22 cellular contexts compared by ENCODE assay signal in genomic region chr2:231928901-231929725, GRCh38. TPM values are rescaled to one million over a fixed set of nuclear protein-coding genes. Genes with fewer than 3 reads are reported as not detected.
A peak's percentile ranks its signal among the peaks of the same experiment; 100 is the strongest.
DNase-seq lines count a peak whose midpoint lies in the region; ATAC-seq, FAIRE-seq and TF ChIP-seq lines count a peak whose summit lies in the region.
"Had no signal": no experiment of that assay in that cellular context is flagged by ENCODE, and none has a peak within 500 bp of the region (broad histone marks: within the 10 kb centered on the region; RNA-seq: fewer than 3 reads in every experiment).

No MANE protein-coding gene starts in this region.

- DNase-seq in natural killer cell treated with Interleukin-12 subunit alpha and Interleukin-12 subunit beta and Interleukin-15 and Interleukin-18, amount 100 ng/mL, for 72 hours (ENCODE audit: low spot score): peak; percentile 51
- DNase-seq in natural killer cell: no peak
- peak; percentile 36 for DNase-seq in activated CD8-positive, alpha-beta memory T cell treated with anti-CD3 and anti-CD28 coated beads, Interleukin-2, amount 10 ng/mL, durations not matched to agents 7 days and 5 days
- peak; percentile 64 for DNase-seq in osteoblast (ENCODE audit: insufficient read length, low spot score, missing footprints)
- DNase-seq in vagina (ENCODE audit: extremely low spot score in 2 of 2): peak; percentile 65 to 85
- DNase-seq in amygdala (lab: John Stamatoyannopoulos, UW): no peak
- no peak for DNase-seq in HTR-8/SVneo (ENCODE audit: insufficient read length, low spot score)
- DNase-seq: CD4-positive, alpha-beta memory T cell; central memory CD4-positive, alpha-beta T cell; NCI-H1436; NCI-H510A; T-helper 1 cell had no signal

- H3K36me3 ChIP-seq in osteoblast (ENCODE audit: insufficient read depth, low read length) (no peaks in the 10 kb centered on the region), vagina (no peaks in the 10 kb centered on the region)
- H3K36me3 ChIP-seq: ascending aorta, tibial artery had no signal

- H4K20me1 ChIP-seq in osteoblast (ENCODE audit: insufficient read depth, low read length): no peaks in the 10 kb centered on the region

- H2AFZ ChIP-seq in osteoblast (ENCODE audit: low read length): no peak overlapping the region

- TF ChIP-seq CTCF in natural killer cell (IDR thresholded peaks at IDR 0.05) (no peak), osteoblast (IDR thresholded peaks at IDR 0.05; ENCODE audit: extremely low read depth, low read depth, low read length) (no peak), vagina (IDR thresholded peaks at IDR 0.05) (no peak)

- no peaks in the 10 kb centered on the region for H3K9me3 Mint-ChIP-seq in natural killer cell treated with Interleukin-12 subunit alpha and Interleukin-12 subunit beta and Interleukin-15 and Interleukin-18, amount 100 ng/mL, for 72 hours
- H3K9me3 Mint-ChIP-seq in natural killer cell: no peaks in the 10 kb centered on the region
- no peaks in the 10 kb centered on the region for H3K9me3 Mint-ChIP-seq in activated CD8-positive, alpha-beta memory T cell treated with anti-CD3 and anti-CD28 coated beads, Interleukin-2, amount 10 ng/mL, durations not matched to agents 7 days and 5 days (ENCODE audit: low read depth)

- H3K27ac Mint-ChIP-seq in natural killer cell treated with Interleukin-12 subunit alpha and Interleukin-12 subunit beta and Interleukin-15 and Interleukin-18, amount 100 ng/mL, for 72 hours: no peak overlapping the region
- H3K27ac Mint-ChIP-seq in natural killer cell: no peak overlapping the region
- no peak overlapping the region for H3K27ac Mint-ChIP-seq in activated CD8-positive, alpha-beta memory T cell treated with anti-CD3 and anti-CD28 coated beads, Interleukin-2, amount 10 ng/mL, durations not matched to agents 7 days and 5 days
- H3K27ac Mint-ChIP-seq: activated naive CD8-positive, alpha-beta T cell; CD4-positive, alpha-beta memory T cell had no signal

- FAIRE-seq in HTR-8/SVneo (lab: Jason Lieb, UNC): no peak
- FAIRE-seq: K562 had no signal

- peaks cover 8% of the 10 kb centered on the region for H3K4me1 ChIP-seq in osteoblast (ENCODE audit: insufficient read depth, low read length)
- H3K4me1 ChIP-seq in vagina: peaks cover 20% of the 10 kb centered on the region

- no peaks in the 10 kb centered on the region for H3K36me3 Mint-ChIP-seq in natural killer cell treated with Interleukin-12 subunit alpha and Interleukin-12 subunit beta and Interleukin-15 and Interleukin-18, amount 100 ng/mL, for 72 hours
- no peaks in the 10 kb centered on the region for H3K36me3 Mint-ChIP-seq in natural killer cell
- H3K36me3 Mint-ChIP-seq in activated CD8-positive, alpha-beta memory T cell treated with anti-CD3 and anti-CD28 coated beads, Interleukin-2, amount 10 ng/mL, durations not matched to agents 7 days and 5 days: no peaks in the 10 kb centered on the region
- H3K36me3 Mint-ChIP-seq: activated naive CD8-positive, alpha-beta T cell; CD4-positive, alpha-beta memory T cell had no signal

- TF ChIP-seq POLR2A in vagina (IDR thresholded peaks at IDR 0.05): no peak

- CTCF ChIA-PET in activated CD8-positive, alpha-beta memory T cell treated with anti-CD3 and anti-CD28 coated beads, Interleukin-2, amount 10 ng/mL, durations not matched to agents 7 days and 5 days (lab: Charles Lee): interaction anchor here (1.1 to 15.4 kb wide), 7 partner anchors 12 to 395 kb away, joined by 3 to 153 read pairs (median 3); no protein-coding TSS in a partner anchor

- no peak overlapping the region for H3K4me3 ChIP-seq in osteoblast (ENCODE audit: insufficient read depth, low read length)
- no peak overlapping the region for H3K4me3 ChIP-seq in vagina
- H3K4me3 ChIP-seq: ascending aorta, K562, tibial artery had no signal

- no peak for ATAC-seq in natural killer cell treated with Interleukin-12 subunit alpha and Interleukin-12 subunit beta and Interleukin-15 and Interleukin-18, amount 100 ng/mL, for 72 hours
- ATAC-seq in natural killer cell: no peak
- no peak for ATAC-seq in activated CD8-positive, alpha-beta memory T cell treated with anti-CD3 and anti-CD28 coated beads, Interleukin-2, amount 10 ng/mL, durations not matched to agents 7 days and 5 days
- no peak for ATAC-seq in HG02798 (IDR thresholded peaks at IDR 0.05; ENCODE audit: poor library complexity, unreplicated experiment)
- ATAC-seq: Panc1; stimulated activated naive CD8-positive, alpha-beta T cell treated with anti-CD3 and anti-CD28 coated beads, Interleukin-15, Interleukin-2, amounts not matched to agents 100 U/mL and 50 U/mL, for 24 hours had no signal

- H3K27ac ChIP-seq in osteoblast (ENCODE audit: low read depth, low read length): no peak overlapping the region
- H3K27ac ChIP-seq in vagina: no peak overlapping the region
- H3K27ac ChIP-seq: ascending aorta, tibial artery had no signal

- no peak overlapping the region for H3K4me2 ChIP-seq in osteoblast (ENCODE audit: insufficient read depth, low read length)

- H3K27me3 ChIP-seq in osteoblast (ENCODE audit: insufficient read depth, low read length) (peaks cover 70% of the 10 kb centered on the region), vagina (no peaks in the 10 kb centered on the region)
- H3K27me3 ChIP-seq: ascending aorta had no signal

- no peaks in the 10 kb centered on the region for H3K79me2 ChIP-seq in osteoblast (ENCODE audit: insufficient read depth, low read length)

- H3K27me3 Mint-ChIP-seq in natural killer cell treated with Interleukin-12 subunit alpha and Interleukin-12 subunit beta and Interleukin-15 and Interleukin-18, amount 100 ng/mL, for 72 hours: peaks cover 24 to 29% of the 10 kb centered on the region in 2 donors
- H3K27me3 Mint-ChIP-seq in natural killer cell (ENCODE audit: low read depth in 2 of 2): peaks cover 38 to 42% of the 10 kb centered on the region in 2 donors
- H3K27me3 Mint-ChIP-seq in activated CD8-positive, alpha-beta memory T cell treated with anti-CD3 and anti-CD28 coated beads, Interleukin-2, amount 10 ng/mL, durations not matched to agents 7 days and 5 days: peaks cover 42% of the 10 kb centered on the region

- H3K9me3 ChIP-seq in osteoblast (ENCODE audit: low read depth, low read length) (no peaks in the 10 kb centered on the region), vagina (no peaks in the 10 kb centered on the region)
- H3K9me3 ChIP-seq: ascending aorta, tibial artery had no signal

- no peaks in the 10 kb centered on the region for H3K4me1 Mint-ChIP-seq in natural killer cell treated with Interleukin-12 subunit alpha and Interleukin-12 subunit beta and Interleukin-15 and Interleukin-18, amount 100 ng/mL, for 72 hours (ENCODE audit: low read depth in 2 of 2)
- peaks cover 0 to 5% of the 10 kb centered on the region in 2 donors for H3K4me1 Mint-ChIP-seq in natural killer cell
- peaks cover 9% of the 10 kb centered on the region for H3K4me1 Mint-ChIP-seq in activated CD8-positive, alpha-beta memory T cell treated with anti-CD3 and anti-CD28 coated beads, Interleukin-2, amount 10 ng/mL, durations not matched to agents 7 days and 5 days

- intact Hi-C loops in natural killer cell (cut with micrococcal nuclease): loop anchor here (5.0 kb wide), 1 partner anchor 513 kb away; no protein-coding TSS in a partner anchor
- intact Hi-C loops in vagina (cut with DNase I): loop anchor here (5.0 kb wide), 1 partner anchor 213 kb away; no protein-coding TSS in a partner anchor

- no peak overlapping the region for H3K4me3 Mint-ChIP-seq in natural killer cell treated with Interleukin-12 subunit alpha and Interleukin-12 subunit beta and Interleukin-15 and Interleukin-18, amount 100 ng/mL, for 72 hours
- H3K4me3 Mint-ChIP-seq in natural killer cell: no peak overlapping the region
- H3K4me3 Mint-ChIP-seq in activated CD8-positive, alpha-beta memory T cell treated with anti-CD3 and anti-CD28 coated beads, Interleukin-2, amount 10 ng/mL, durations not matched to agents 7 days and 5 days: no peak overlapping the region
- H3K4me3 Mint-ChIP-seq: activated naive CD8-positive, alpha-beta T cell had no signal

RNA-seq across cellular contexts. Expression of gene NPPC, which starts 2.9 kb away (rescaled TPM):
- 1 to 10 TPM; 2.7 to 4.2 TPM for total RNA-seq in natural killer cell treated with Interleukin-12 subunit alpha and Interleukin-12 subunit beta and Interleukin-15 and Interleukin-18, amount 100 ng/mL, for 72 hours
- total RNA-seq in natural killer cell: not detected
- total RNA-seq in activated CD8-positive, alpha-beta memory T cell treated with anti-CD3 and anti-CD28 coated beads, Interleukin-2, amount 10 ng/mL, durations not matched to agents 7 days and 5 days: not detected
- total RNA-seq in osteoblast: not detected in 2 replicates
- 16.0 TPM for total RNA-seq in vagina
- total RNA-seq: ascending aorta; CD4-positive, alpha-beta memory T cell; dermis microvascular lymphatic vessel endothelial cell; HT-29; K562; kidney epithelial cell had no signal

RNA-seq across cellular contexts. Expression of gene DIS3L2, which starts 32.4 kb away (rescaled TPM):
- 10 to 100 TPM; 38.8 to 76.0 TPM for total RNA-seq in natural killer cell treated with Interleukin-12 subunit alpha and Interleukin-12 subunit beta and Interleukin-15 and Interleukin-18, amount 100 ng/mL, for 72 hours
- total RNA-seq in natural killer cell: 10 to 100 TPM; 56.4 to 63.6 (median 59.4) TPM
- 10 to 100 TPM; 25.4 to 39.4 TPM for total RNA-seq in activated CD8-positive, alpha-beta memory T cell treated with anti-CD3 and anti-CD28 coated beads, Interleukin-2, amount 10 ng/mL, durations not matched to agents 7 days and 5 days
- total RNA-seq in osteoblast: 21.2 and 28.2 TPM in 2 replicates
- 32.2 TPM for total RNA-seq in vagina

Comparison
In these comparisons a context has a peak if more than half of its experiments do, and no peak if none do; other contexts are left out.
1. DNase-seq: peak in natural killer cell treated with Interleukin-12 subunit alpha and Interleukin-12 subunit beta and Interleukin-15 and Interleukin-18, amount 100 ng/mL, for 72 hours (single experiment), activated CD8-positive, alpha-beta memory T cell treated with anti-CD3 and anti-CD28 coated beads, Interleukin-2, amount 10 ng/mL, durations not matched to agents 7 days and 5 days (single experiment), osteoblast (single experiment) and vagina (2 of 2); none in natural killer cell (single experiment), amygdala (0 of 56) and HTR-8/SVneo (single experiment).